17 cellular contexts compared by ENCODE assay signal in the genomic region with DNA sequence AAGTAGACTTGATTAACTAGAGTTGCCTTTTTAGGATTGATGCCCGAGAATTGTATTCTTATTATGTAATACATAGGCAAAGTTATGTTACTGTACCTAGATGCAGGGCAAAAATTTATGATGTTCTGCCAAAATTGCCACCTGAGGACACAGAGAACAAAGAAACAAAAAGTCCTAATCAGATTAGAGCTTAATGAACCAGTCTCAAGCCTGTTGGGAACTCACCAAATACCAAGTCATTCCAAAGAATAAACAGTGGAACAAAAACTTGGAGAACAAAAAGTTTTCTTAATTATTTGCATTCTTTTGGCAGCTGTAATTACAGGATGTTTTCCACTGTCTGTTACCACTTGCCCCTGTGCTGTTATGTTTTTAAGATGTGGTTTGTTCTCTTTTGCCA.
DNase-seq lines count a peak whose midpoint lies in the region; ATAC-seq and TF ChIP-seq lines count a peak whose summit lies in the region.
"Had no signal": no experiment of that assay in that cellular context is flagged by ENCODE, and none has a peak within 500 bp of the region (broad histone marks: within the 10 kb centered on the region; RNA-seq: fewer than 3 reads in every experiment).

No MANE protein-coding gene starts in this region.

- H4K5ac ChIP-seq in IMR-90 (ENCODE audit: low read depth, low read length), result no peak overlapping the region

- no peak overlapping the region for H3K27ac ChIP-seq in IMR-90 (ENCODE audit: insufficient read depth, low read length)
- H3K27ac ChIP-seq in body of pancreas, result peak overlapping the region in 2 of 4 donors; percentile 59 to 62
- H3K27ac ChIP-seq in psoas muscle, result peak overlapping the region; percentile 87
- H3K27ac ChIP-seq in PC-9, result no peak overlapping the region
- H3K27ac ChIP-seq in GM23248, result no peak overlapping the region
- H3K27ac ChIP-seq: C4-2B had no signal

- H4K20me1 ChIP-seq in IMR-90 (ENCODE audit: insufficient read depth, low read length) (no peaks in the 10 kb centered on the region), PC-9 (ENCODE audit: insufficient read depth) (no peaks in the 10 kb centered on the region), GM23248 (ENCODE audit: insufficient read depth) (no peaks in the 10 kb centered on the region)

- POLR2A ChIA-PET in IMR-90 (lab: Charles Lee; ENCODE audit: unreplicated experiment), result no interaction called here
- POLR2A ChIA-PET in PC-9 (lab: Charles Lee; ENCODE audit: unreplicated experiment), result no interaction called here

- no peaks in the 10 kb centered on the region for H3K9me1 ChIP-seq in IMR-90 (ENCODE audit: insufficient read depth, low read length)

- H2BK20ac ChIP-seq in IMR-90 (ENCODE audit: low read depth, low read length), result no peak overlapping the region

- H3K9me2 ChIP-seq in PC-9 (ENCODE audit: insufficient read depth) (no peaks in the 10 kb centered on the region), GM23248 (ENCODE audit: insufficient read depth) (no peaks in the 10 kb centered on the region)

- H3K27me3 ChIP-seq in IMR-90 (ENCODE audit: control insufficient read depth, insufficient read depth, low read length) (no peaks in the 10 kb centered on the region), body of pancreas (no peaks in the 10 kb centered on the region), psoas muscle (ENCODE audit: insufficient read depth in 3 of 3, low read length in 2 of 3) (no peaks in the 10 kb centered on the region), PC-9 (ENCODE audit: insufficient read depth, low read depth) (no peaks in the 10 kb centered on the region), GM23248 (replicated peaks; ENCODE audit: insufficient read depth) (no peaks in the 10 kb centered on the region)
- H3K27me3 ChIP-seq: BE2C had no signal

- no peaks in the 10 kb centered on the region for H3K79me1 ChIP-seq in IMR-90 (ENCODE audit: low read depth in 1 of 2, low read length in 2 of 2)

- TF ChIP-seq CTCF in IMR-90 (conservative IDR thresholded peaks at IDR 0.05; ENCODE audit: low read depth, low read length) (no peak), body of pancreas (IDR thresholded peaks at IDR 0.05) (no peak), psoas muscle (IDR thresholded peaks at IDR 0.05) (no peak), PC-9 (conservative IDR thresholded peaks at IDR 0.05) (no peak)

- BruUV-seq in IMR-90 (replicated peaks; lab: Mats Ljungman, UMichigan), result no TSS peak
- BruUV-seq in PC-9 (replicated peaks; lab: Mats Ljungman, UMichigan), result no TSS peak

- intact Hi-C loops in IMR-90 (cut with micrococcal nuclease) (no loop called here), body of pancreas (cut with DNase I) (no loop called here), psoas muscle (cut with DNase I) (loop anchor here in 1 of 2 donors (5.0 kb wide), 1 partner anchor 295 kb away; no protein-coding TSS in a partner anchor), PC-9 (cut with micrococcal nuclease; ENCODE audit: unreplicated experiment) (no loop called here)

- no peak overlapping the region for H3K14ac ChIP-seq in IMR-90 (replicated peaks; ENCODE audit: low read depth, low read length)

- dilution Hi-C loops in IMR-90 (cut with HindIII; ENCODE audit: low sequenced_read_pairs, unreplicated experiment), result no loop called here

- H3F3A ChIP-seq in PC-9 (ENCODE audit: insufficient read depth, low read depth), result peaks cover 1% of the 10 kb centered on the region; the same call in 1 of the 2 replicates
- peaks cover 4% of the 10 kb centered on the region for H3F3A ChIP-seq in GM23248 (ENCODE audit: insufficient read depth)

- H3K9me3 ChIP-seq in IMR-90 (ENCODE audit: control insufficient read depth, insufficient read depth, low read length), result no peaks in the 10 kb centered on the region
- H3K9me3 ChIP-seq in body of pancreas, result no peaks in the 10 kb centered on the region
- no peaks in the 10 kb centered on the region for H3K9me3 ChIP-seq in psoas muscle
- no peaks in the 10 kb centered on the region for H3K9me3 ChIP-seq in PC-9 (ENCODE audit: insufficient read depth, low read depth)
- H3K9me3 ChIP-seq in GM23248 (ENCODE audit: low read depth), result no peaks in the 10 kb centered on the region
- H3K9me3 ChIP-seq: BE2C had no signal

- H2BK15ac ChIP-seq in IMR-90 (ENCODE audit: low read depth, low read length), result no peak overlapping the region

- H3K4me1 ChIP-seq in IMR-90 (ENCODE audit: control insufficient read depth, insufficient read depth, low read length), result peaks cover 9% of the 10 kb centered on the region
- H3K4me1 ChIP-seq in body of pancreas, result peaks cover 44% of the 10 kb centered on the region
- peaks cover 25% of the 10 kb centered on the region for H3K4me1 ChIP-seq in psoas muscle
- H3K4me1 ChIP-seq in PC-9 (replicated peaks; ENCODE audit: insufficient read depth), result peaks cover 5% of the 10 kb centered on the region
- peaks cover 3% of the 10 kb centered on the region for H3K4me1 ChIP-seq in GM23248 (ENCODE audit: insufficient read depth)
- H3K4me1 ChIP-seq: BE2C had no signal

- H2AFZ ChIP-seq in IMR-90 (replicated peaks; ENCODE audit: low read length, poor library complexity) (no peak overlapping the region), PC-9 (no peak overlapping the region), GM23248 (no peak overlapping the region)
- H2AFZ ChIP-seq: GM23338 had no signal

- H4K8ac ChIP-seq in IMR-90 (ENCODE audit: low read depth in 2 of 2, low read length in 2 of 2), result no peak overlapping the region

- in situ Hi-C loops in IMR-90 (cut with MboI; ENCODE audit: low sequenced_read_pairs), result no loop called here
- in situ Hi-C loops in GM23248 (cut with MboI), result no loop called here

- TF ChIP-seq RAD21 in IMR-90 (IDR thresholded peaks at IDR 0.05; ENCODE audit: low read length), result no peak

- H3K4me3 ChIP-seq in IMR-90 (ENCODE audit: insufficient read depth, low read depth, low read length), result no peak overlapping the region
- H3K4me3 ChIP-seq in body of pancreas, result no peak overlapping the region
- no peak overlapping the region for H3K4me3 ChIP-seq in psoas muscle
- no peak overlapping the region for H3K4me3 ChIP-seq in PC-9
- H3K4me3 ChIP-seq in GM23248, result no peak overlapping the region
- H3K4me3 ChIP-seq: GM23338 had no signal

- no peak overlapping the region for H4K91ac ChIP-seq in IMR-90 (ENCODE audit: insufficient read depth, low read depth, low read length)

- H2BK5ac ChIP-seq in IMR-90 (ENCODE audit: low read depth, low read length, poor library complexity, severe bottlenecking), result no peak overlapping the region

- H3K36me3 ChIP-seq in IMR-90 (ENCODE audit: control insufficient read depth, insufficient read depth, low read length) (no peaks in the 10 kb centered on the region), body of pancreas (replicated peaks in 1 of 2; ENCODE audit: insufficient read depth in 1 of 2, low read depth in 2 of 2) (no peaks in the 10 kb centered on the region), psoas muscle (ENCODE audit: insufficient read depth in 1 of 2, low read depth in 1 of 2) (no peaks in the 10 kb centered on the region), PC-9 (ENCODE audit: low read depth) (no peaks in the 10 kb centered on the region), GM23248 (ENCODE audit: low read depth) (no peaks in the 10 kb centered on the region)
- H3K36me3 ChIP-seq: BE2C had no signal

- DNase-seq in IMR-90 (no peak), body of pancreas (peak; percentile 42 to 76 (median 52)), fibroblast of gingiva (ENCODE audit: low read depth) (peak; percentile 37), psoas muscle (no peak), PC-9 (no peak), GM23248 (no peak), NCI-H1694 (lab: John Stamatoyannopoulos, UW) (no peak)
- DNase-seq: BE2C; CD8-positive, alpha-beta T cell; COR-L47; DMS153; DMS79 treated with DMSO at 0.1 percent for 48 hours; GDM1; H7 had no signal

- CTCF ChIA-PET in IMR-90 (lab: Yijun Ruan, JAX) (no interaction called here), PC-9 (lab: Charles Lee) (no interaction called here)

- H3K4me2 ChIP-seq in IMR-90 (ENCODE audit: low read depth, low read length) (peak overlapping the region; percentile 39; the same call in 1 of the 2 replicates), PC-9 (no peak overlapping the region), GM23248 (ENCODE audit: unreplicated experiment) (no peak overlapping the region)
- H3K4me2 ChIP-seq: GM23338 had no signal

- TF ChIP-seq POLR2A in IMR-90 (IDR thresholded peaks at IDR 0.05; ENCODE audit: low read depth, low read length), result no peak
- TF ChIP-seq POLR2A in body of pancreas (IDR thresholded peaks at IDR 0.05), result no peak

- H3K4ac ChIP-seq in IMR-90 (ENCODE audit: low read depth, low read length), result no peak overlapping the region

- ATAC-seq in IMR-90 (ENCODE audit: low read depth), result no peak
- ATAC-seq in body of pancreas, result peak; percentile 92
- no peak for ATAC-seq in psoas muscle
- ATAC-seq: CD8-positive, alpha-beta T cell; GM23338; HepG2 had no signal

- WGBS in IMR-90 (ENCODE audit: extremely low coverage in 2 of 2, insufficient read length in 1 of 2), 2 experiments, result no CpG with 5 or more reads among the region's 1 CpG
- WGBS in body of pancreas, 2 donors, result 41 to 46% methylated on average over 1 of the region's 1 CpG
- 61 to 83% (median 62%) methylated on average over 1 of the region's 1 CpG for WGBS in psoas muscle, 3 donors
- 90 to 96% methylated on average over 1 of the region's 1 CpG for WGBS in GM23248 (ENCODE audit: low coverage in 1 of 2, low lambda C conversion rate in 2 of 2, missing lambda C conversion rate in 2 of 2), 2 experiments

- no peak overlapping the region for H3K56ac ChIP-seq in IMR-90 (ENCODE audit: extremely low read depth, insufficient read depth, low read length)

- H3K18ac ChIP-seq in IMR-90 (ENCODE audit: low read depth, low read length), result peak overlapping the region; percentile 23; the same call in 1 of the 2 replicates

- H3K79me2 ChIP-seq in PC-9 (ENCODE audit: low read depth) (no peaks in the 10 kb centered on the region), GM23248 (ENCODE audit: insufficient read depth) (no peaks in the 10 kb centered on the region)

- H3K9ac ChIP-seq in IMR-90 (ENCODE audit: low read depth, low read length) (no peak overlapping the region), GM23248 (no peak overlapping the region)

- H2BK120ac ChIP-seq in IMR-90 (ENCODE audit: low read depth, low read length), result no peak overlapping the region

- no peak overlapping the region for H2AK9ac ChIP-seq in IMR-90 (replicated peaks; ENCODE audit: low read depth, low read length, poor library complexity)

- H2AK5ac ChIP-seq in IMR-90 (ENCODE audit: low read depth, low read length), result no peak overlapping the region

- H3K23ac ChIP-seq in IMR-90 (ENCODE audit: low read depth, low read length), result no peak overlapping the region

TF ChIP-seq in IMR-90, 13 proteins besides CTCF, POLR2A, EP300 and RAD21 (continues in another document):
- TF ChIP-seq, protein P1, sequence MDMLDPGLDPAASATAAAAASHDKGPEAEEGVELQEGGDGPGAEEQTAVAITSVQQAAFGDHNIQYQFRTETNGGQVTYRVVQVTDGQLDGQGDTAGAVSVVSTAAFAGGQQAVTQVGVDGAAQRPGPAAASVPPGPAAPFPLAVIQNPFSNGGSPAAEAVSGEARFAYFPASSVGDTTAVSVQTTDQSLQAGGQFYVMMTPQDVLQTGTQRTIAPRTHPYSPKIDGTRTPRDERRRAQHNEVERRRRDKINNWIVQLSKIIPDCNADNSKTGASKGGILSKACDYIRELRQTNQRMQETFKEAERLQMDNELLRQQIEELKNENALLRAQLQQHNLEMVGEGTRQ (IDR thresholded peaks at IDR 0.05; ENCODE audit: low read depth, low read length), result no peak
- no peak for TF ChIP-seq RCOR1 (IDR thresholded peaks at IDR 0.05; ENCODE audit: insufficient replicate concordance, low read length)
- TF ChIP-seq CHD1 (IDR thresholded peaks at IDR 0.05; ENCODE audit: low read depth, low read length), result no peak

Comparison
In these comparisons a context has a peak if more than half of its experiments do, and no peak if none do; other contexts are left out.
1. DNase-seq: peak in body of pancreas (4 of 4) and fibroblast of gingiva (single experiment); none in IMR-90 (single experiment), psoas muscle (0 of 2), PC-9 (0 of 2), GM23248 (single experiment) and NCI-H1694 (single experiment).